Comparison of ENCODE assay signal across 28 cellular contexts in the genomic region with DNA sequence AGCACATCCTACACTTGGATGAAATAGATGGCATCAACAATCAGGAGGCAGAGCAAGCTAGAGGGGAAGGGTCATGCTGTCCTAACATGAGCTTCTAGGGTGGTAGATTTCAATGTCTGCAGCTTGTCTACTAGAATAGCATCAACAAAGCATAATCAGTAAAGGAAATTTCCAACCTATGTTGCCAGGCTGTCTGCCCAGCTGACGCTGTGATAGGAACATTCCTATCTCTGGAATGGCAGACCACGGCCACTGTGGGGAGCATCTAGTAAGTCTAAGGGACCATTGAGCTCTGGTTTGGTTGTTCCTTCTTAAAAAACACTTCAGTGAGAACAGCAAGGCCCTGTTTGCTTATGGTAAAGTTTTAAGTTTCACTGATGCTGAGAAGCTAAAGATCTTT.
"Had no signal": no experiment of that assay in that cellular context is flagged by ENCODE, and none has a peak within 500 bp of the region (broad histone marks: within the 10 kb centered on the region; RNA-seq: fewer than 3 reads in every experiment).

No MANE protein-coding gene starts in this region.

- H3K9me3 ChIP-seq: ascending aorta, colonic mucosa, esophagus squamous epithelium, gastroesophageal sphincter had no signal

- H3K4me1 ChIP-seq: ascending aorta, colonic mucosa, esophagus squamous epithelium, gastroesophageal sphincter had no signal

- DNase-seq: activated B cell treated with CpG ODN at 0.5 μM for 24 hours; activated CD4-positive, alpha-beta memory T cell treated with anti-CD3 and anti-CD28 coated beads for 36 hours; activated CD4-positive, alpha-beta T cell treated with anti-CD3 and anti-CD28 coated beads, Interleukin-2, amount 10 ng/mL, durations not matched to agents 24 days and 14 days; activated CD8-positive, alpha-beta memory T cell treated with anti-CD3 and anti-CD28 coated beads, Interleukin-2, amount 10 ng/mL, durations not matched to agents 7 days and 5 days; activated CD8-positive, alpha-beta memory T cell treated with anti-CD3 and anti-CD28 coated beads, Interleukin-2, amount 50 U/mL, for 48 hours; activated CD8-positive, alpha-beta T cell treated with anti-CD3 and anti-CD28 coated beads, Interleukin-2, amount 10 ng/mL, durations not matched to agents 7 days and 5 days; activated gamma-delta T cell; activated naive CD4-positive, alpha-beta T cell; activated naive CD4-positive, alpha-beta T cell treated with anti-CD3 and anti-CD28 coated beads, Interleukin-2, amount 10 ng/mL, durations not matched to agents 7 days and 5 days; activated naive CD8-positive, alpha-beta T cell treated with anti-CD3 and anti-CD28 coated beads, Interleukin-2, amount 10 ng/mL, durations not matched to agents 7 days and 5 days; activated T-cell treated with anti-CD3 and anti-CD28 coated beads for 4 hours; activated T-cell treated with anti-CD3 and anti-CD28 coated beads, Interleukin-2, amount 50 U/mL, for 24 hours; activated T-cell treated with anti-CD3 and anti-CD28 coated beads, Interleukin-2, amount 50 U/mL, for 72 hours; central memory CD4-positive, alpha-beta T cell; cerebellar nuclear complex; colonic mucosa; effector CD8-positive, alpha-beta T cell; esophagus squamous epithelium; foreskin melanocyte; T-helper 1 cell; T-helper 17 cell; T1000; WERI-Rb-1 had no signal

- H3K36me3 ChIP-seq: ascending aorta, colonic mucosa, esophagus squamous epithelium, gastroesophageal sphincter, WERI-Rb-1 had no signal

- H3K4me3 ChIP-seq: ascending aorta, colonic mucosa, esophagus squamous epithelium, gastroesophageal sphincter had no signal

- H3K27ac ChIP-seq: ascending aorta, colonic mucosa, epithelial cell of prostate, esophagus squamous epithelium, gastroesophageal sphincter, WERI-Rb-1 had no signal

- H3K27me3 ChIP-seq: ascending aorta, colonic mucosa, esophagus squamous epithelium, gastroesophageal sphincter had no signal

- ATAC-seq: activated CD4-positive, CD25-positive, alpha-beta regulatory T cell treated with anti-CD3 and anti-CD28 coated beads, Interleukin-2, amount 50 U/mL, for 24 hours; activated CD8-positive, alpha-beta memory T cell treated with anti-CD3 and anti-CD28 coated beads, Interleukin-2, amount 10 ng/mL, durations not matched to agents 7 days and 5 days; activated CD8-positive, alpha-beta T cell treated with anti-CD3 and anti-CD28 coated beads, Interleukin-2, amount 10 ng/mL, durations not matched to agents 7 days and 5 days; activated naive CD4-positive, alpha-beta T cell treated with anti-CD3 and anti-CD28 coated beads, Interleukin-2, amount 50 U/mL, for 72 hours; activated T-cell treated with anti-CD3 and anti-CD28 coated beads, Interleukin-2, amount 50 U/mL, for 72 hours; gastroesophageal sphincter; T-helper 17 cell had no signal
